15 cellular contexts compared by ENCODE assay signal in genomic region chr5:115577741-115578140, GRCh38. TPM values are rescaled to one million over a fixed set of nuclear protein-coding genes. Genes with fewer than 3 reads are reported as not detected.
DNase-seq lines count a peak whose midpoint lies in the region; ATAC-seq and TF ChIP-seq lines count a peak whose summit lies in the region.
"Had no signal": no experiment of that assay in that cellular context is flagged by ENCODE, and none has a peak within 500 bp of the region (broad histone marks: within the 10 kb centered on the region; RNA-seq: fewer than 3 reads in every experiment).

No MANE protein-coding gene starts in this region.

- CTCF ChIA-PET in Caco-2 (lab: Charles Lee) = no interaction called here

- POLR2A ChIA-PET in Caco-2 (lab: Charles Lee) = no interaction called here

- 91 to 94% methylated on average over 6 of the region's 6 CpGs for WGBS in upper lobe of left lung, 2 donors

- H3K4me1 ChIP-seq in Caco-2 = no peaks in the 10 kb centered on the region
- H3K4me1 ChIP-seq in upper lobe of left lung = no peaks in the 10 kb centered on the region

- no peaks in the 10 kb centered on the region for H3K4me1 Mint-ChIP-seq in stimulated activated naive CD8-positive, alpha-beta T cell treated with anti-CD3 and anti-CD28 coated beads, Interleukin-15, amount 100 ng/mL, for 72 hours
- peaks cover 38 to 70% of the 10 kb centered on the region in 2 donors for H3K4me1 Mint-ChIP-seq in stimulated activated naive B cell treated with anti-CD40 and anti-IgM and Interleukin-4, amounts not matched to agents 10 μg/mL and 1 μg/mL and 100 μg/mL, for 72 hours
- no peaks in the 10 kb centered on the region for H3K4me1 Mint-ChIP-seq in Caco-2 (ENCODE audit: low read depth, unreplicated experiment)

- intact Hi-C loops in Caco-2 (cut with micrococcal nuclease; ENCODE audit: unreplicated experiment) = no loop called here

- H3K36me3 Mint-ChIP-seq in stimulated activated naive B cell treated with anti-CD40 and anti-IgM and Interleukin-4, amounts not matched to agents 10 μg/mL and 1 μg/mL and 100 μg/mL, for 72 hours = peaks cover 15 to 27% of the 10 kb centered on the region in 2 donors
- H3K36me3 Mint-ChIP-seq in Caco-2 (ENCODE audit: insufficient read depth, unreplicated experiment) = no peaks in the 10 kb centered on the region

- H3K36me3 ChIP-seq in Caco-2 (ENCODE audit: control insufficient read depth, insufficient read depth, low read length) (no peaks in the 10 kb centered on the region), upper lobe of left lung (no peaks in the 10 kb centered on the region)

- no TSS peak for BruUV-seq in Caco-2 (replicated peaks; lab: Mats Ljungman, UMichigan)

- no peak overlapping the region for H3K4me3 ChIP-seq in Caco-2 (ENCODE audit: low read depth, low read length)
- H3K4me3 ChIP-seq in upper lobe of left lung = no peak overlapping the region
- H3K4me3 ChIP-seq: PC-9 had no signal

- no peak for TF ChIP-seq POLR2A in upper lobe of left lung (IDR thresholded peaks at IDR 0.05)

- H3K27ac ChIP-seq in upper lobe of left lung = no peak overlapping the region
- H3K27ac ChIP-seq: PC-9 had no signal

- H3K9me3 Mint-ChIP-seq in stimulated activated naive CD8-positive, alpha-beta T cell treated with anti-CD3 and anti-CD28 coated beads, Interleukin-15, amount 100 ng/mL, for 72 hours = no peaks in the 10 kb centered on the region
- peaks cover 4 to 5% of the 10 kb centered on the region in 2 donors for H3K9me3 Mint-ChIP-seq in stimulated activated naive B cell treated with anti-CD40 and anti-IgM and Interleukin-4, amounts not matched to agents 10 μg/mL and 1 μg/mL and 100 μg/mL, for 72 hours
- H3K9me3 Mint-ChIP-seq in Caco-2 (ENCODE audit: unreplicated experiment) = no peaks in the 10 kb centered on the region

- H3K9me3 ChIP-seq in Caco-2 (no peaks in the 10 kb centered on the region), upper lobe of left lung (no peaks in the 10 kb centered on the region)

- no peak overlapping the region for H3K4me3 Mint-ChIP-seq in stimulated activated naive CD8-positive, alpha-beta T cell treated with anti-CD3 and anti-CD28 coated beads, Interleukin-15, amount 100 ng/mL, for 72 hours
- no peak overlapping the region for H3K4me3 Mint-ChIP-seq in stimulated activated naive B cell treated with anti-CD40 and anti-IgM and Interleukin-4, amounts not matched to agents 10 μg/mL and 1 μg/mL and 100 μg/mL, for 72 hours
- H3K4me3 Mint-ChIP-seq in Caco-2 (ENCODE audit: unreplicated experiment) = no peak overlapping the region

- ATAC-seq in stimulated activated naive CD8-positive, alpha-beta T cell treated with anti-CD3 and anti-CD28 coated beads, Interleukin-15, Interleukin-2, amounts not matched to agents 100 U/mL and 50 U/mL, for 24 hours = no peak
- ATAC-seq in stimulated activated naive CD8-positive, alpha-beta T cell treated with anti-CD3 and anti-CD28 coated beads, Interleukin-15, amount 100 ng/mL, for 72 hours = no peak
- ATAC-seq in HG02623 (IDR thresholded peaks at IDR 0.05; ENCODE audit: unreplicated experiment) (peak; percentile 33), HG03378 (IDR thresholded peaks at IDR 0.05; ENCODE audit: unreplicated experiment) (peak; percentile 24), upper lobe of left lung (ENCODE audit: low FRiP score in 2 of 2) (no peak)
- peak in 1 of 2 donors; percentile 22 for ATAC-seq in stimulated activated naive B cell treated with anti-CD40 and anti-IgM and Interleukin-4, amounts not matched to agents 10 μg/mL and 1 μg/mL and 100 μg/mL, for 72 hours (replicated peaks)
- ATAC-seq: HCT116 had no signal

- no peak overlapping the region for H3K27ac Mint-ChIP-seq in stimulated activated naive CD8-positive, alpha-beta T cell treated with anti-CD3 and anti-CD28 coated beads, Interleukin-15, amount 100 ng/mL, for 72 hours
- H3K27ac Mint-ChIP-seq in stimulated activated naive B cell treated with anti-CD40 and anti-IgM and Interleukin-4, amounts not matched to agents 10 μg/mL and 1 μg/mL and 100 μg/mL, for 72 hours = peak overlapping the region; percentile 76
- H3K27ac Mint-ChIP-seq in Caco-2 (ENCODE audit: unreplicated experiment) = no peak overlapping the region

- peaks cover 3% of the 10 kb centered on the region for H3K27me3 Mint-ChIP-seq in stimulated activated naive CD8-positive, alpha-beta T cell treated with anti-CD3 and anti-CD28 coated beads, Interleukin-15, amount 100 ng/mL, for 72 hours
- no peaks in the 10 kb centered on the region for H3K27me3 Mint-ChIP-seq in stimulated activated naive B cell treated with anti-CD40 and anti-IgM and Interleukin-4, amounts not matched to agents 10 μg/mL and 1 μg/mL and 100 μg/mL, for 72 hours
- H3K27me3 Mint-ChIP-seq in Caco-2 (ENCODE audit: insufficient read depth, unreplicated experiment) = no peaks in the 10 kb centered on the region

- no peak for TF ChIP-seq EP300 in upper lobe of left lung (IDR thresholded peaks at IDR 0.05)

- H3K27me3 ChIP-seq in Caco-2 (replicated peaks; ENCODE audit: control insufficient read depth, insufficient read depth, low read length) = no peaks in the 10 kb centered on the region
- H3K27me3 ChIP-seq in upper lobe of left lung = no peaks in the 10 kb centered on the region

- TF ChIP-seq CTCF in Caco-2 (IDR thresholded peaks at IDR 0.05; ENCODE audit: insufficient read depth in 1 of 2, low read depth in 1 of 2, low read length in 1 of 2, severe bottlenecking in 1 of 2, unreplicated experiment in 1 of 2) (no peak), upper lobe of left lung (IDR thresholded peaks at IDR 0.05) (no peak)

- peak; percentile 7 for DNase-seq in stimulated activated naive CD8-positive, alpha-beta T cell treated with anti-CD3 and anti-CD28 coated beads, Interleukin-15, Interleukin-2, amounts not matched to agents 100 U/mL and 50 U/mL, for 24 hours
- no peak for DNase-seq in stimulated activated naive CD8-positive, alpha-beta T cell treated with anti-CD3 and anti-CD28 coated beads, Interleukin-15, amount 100 ng/mL, for 72 hours
- no peak for DNase-seq in stimulated activated naive B cell treated with anti-CD40 and anti-IgM and Interleukin-4, amounts not matched to agents 10 μg/mL and 1 μg/mL and 100 μg/mL, for 72 hours
- DNase-seq in Caco-2 (no peak), upper lobe of left lung (no peak), GOT3 (lab: John Stamatoyannopoulos, UW) (no peak)
- DNase-seq: DMS53, NCI-H1436 treated with DMSO at 0.1 percent for 48 hours, NCI-H2081 treated with DMSO at 0.1 percent for 48 hours, NCI-H2227 treated with DMSO at 0.1 percent for 48 hours, NCI-H526 treated with DMSO at 0.1 percent for 48 hours, PC-9 had no signal

RNA-seq across cellular contexts. Expression of gene TICAM2, which starts 24.5 kb away (rescaled TPM):
- total RNA-seq in Caco-2 (2022) = 0.91 TPM in 2 replicates
- total RNA-seq in upper lobe of left lung = 1 to 10 TPM in 4 of 6 donors, under 1 TPM in 2; 0.30 to 6.7 (median 1.8) TPM

RNA-seq across cellular contexts. Expression of gene FEM1C, which starts 33.2 kb away (rescaled TPM):
- total RNA-seq in Caco-2 (2022) (11.1 and 11.8 TPM in 2 replicates), upper lobe of left lung (10 to 100 TPM in 5 of 6 donors, 1 to 10 TPM in 1; 9.7 to 39.8 (median 24.5) TPM)

RNA-seq across cellular contexts. Expression of gene TMED7, which starts 48.1 kb away (rescaled TPM):
- total RNA-seq in Caco-2 (2022) (71.5 and 73.9 TPM in 2 replicates), upper lobe of left lung (100 to 1,000 TPM in 3 of 6 donors, 10 to 100 TPM in 3; 16.8 to 116 (median 99.6) TPM)

Comparison
In these comparisons a context has a peak if more than half of its experiments do, and no peak if none do; other contexts are left out.
1. ATAC-seq: peak in HG02623 (single experiment) and HG03378 (single experiment); none in stimulated activated naive CD8-positive, alpha-beta T cell treated with anti-CD3 and anti-CD28 coated beads, Interleukin-15, Interleukin-2, amounts not matched to agents 100 U/mL and 50 U/mL, for 24 hours (single experiment), stimulated activated naive CD8-positive, alpha-beta T cell treated with anti-CD3 and anti-CD28 coated beads, Interleukin-15, amount 100 ng/mL, for 72 hours (single experiment) and upper lobe of left lung (0 of 2).